8 cellular contexts compared by ENCODE assay signal in genomic region chr17:68019675-68020450, GRCh38. TPM values are rescaled to one million over a fixed set of nuclear protein-coding genes. Genes with fewer than 3 reads are reported as not detected.
DNase-seq lines count a peak whose midpoint lies in the region; ATAC-seq and TF ChIP-seq lines count a peak whose summit lies in the region.

No MANE protein-coding gene starts in this region.

- H2BK20ac ChIP-seq in H9 (ENCODE audit: low read depth, low read length, poor library complexity, severe bottlenecking), result no peak overlapping the region

- no peak overlapping the region for H3K23ac ChIP-seq in H9 (ENCODE audit: insufficient read length, low read depth, low read length)

- H3K27me3 Mint-ChIP-seq in H9 (ENCODE audit: low read depth), result peaks cover 2% of the 10 kb centered on the region; the same call in 1 of the 2 replicates
- H3K27me3 Mint-ChIP-seq in nephron progenitor cell (ENCODE audit: low read depth, poor library complexity), result peaks cover 12% of the 10 kb centered on the region
- peaks cover 4% of the 10 kb centered on the region for H3K27me3 Mint-ChIP-seq in stimulated activated naive CD8-positive, alpha-beta T cell treated with anti-CD3 and anti-CD28 coated beads, Interleukin-15, Interleukin-2, amounts not matched to agents 100 ng/mL and 50 ng/mL, for 24 hours

- no peak overlapping the region for H4K5ac ChIP-seq in H9 (ENCODE audit: insufficient read length, low read depth, low read length)

- no peak overlapping the region for H2AK5ac ChIP-seq in H9 (ENCODE audit: insufficient read length, low read length)

- H3K14ac ChIP-seq in H9 (ENCODE audit: insufficient read depth, low read length), result peak overlapping the region; percentile 87; the same call in 1 of the 2 replicates

- H3K4me3 ChIP-seq in Loucy (ENCODE audit: low read length, poor library complexity, severe bottlenecking), result peak overlapping the region; percentile 96
- peak overlapping the region; percentile 44 for H3K4me3 ChIP-seq in RWPE2 (ENCODE audit: severe bottlenecking)

- H3K9me2 ChIP-seq in Loucy (replicated peaks; ENCODE audit: low read depth, low read length), result no peaks in the 10 kb centered on the region

- H3K27ac Mint-ChIP-seq in H9 (peak overlapping the region; percentile 78 to 98 (median 90)), nephron progenitor cell (peak overlapping the region; percentile 91)
- H3K27ac Mint-ChIP-seq in stimulated activated naive CD8-positive, alpha-beta T cell treated with anti-CD3 and anti-CD28 coated beads, Interleukin-15, Interleukin-2, amounts not matched to agents 100 ng/mL and 50 ng/mL, for 24 hours, result peak overlapping the region; percentile 97

- H3T11ph ChIP-seq in H9 (ENCODE audit: low read length), result no peak overlapping the region

- peak; percentile 93 for ATAC-seq in RWPE2 (ENCODE audit: low read depth)

- H3K4me3 Mint-ChIP-seq in H9, result peak overlapping the region; percentile 78 to 84
- H3K4me3 Mint-ChIP-seq in nephron progenitor cell, result peak overlapping the region; percentile 88
- peak overlapping the region; percentile 91 for H3K4me3 Mint-ChIP-seq in stimulated activated naive CD8-positive, alpha-beta T cell treated with anti-CD3 and anti-CD28 coated beads, Interleukin-15, Interleukin-2, amounts not matched to agents 100 ng/mL and 50 ng/mL, for 24 hours

- H2BK120ac ChIP-seq in H9 (ENCODE audit: low read depth, low read length, poor library complexity, severe bottlenecking), result peak overlapping the region; percentile 57

- peaks cover 9 to 17% of the 10 kb centered on the region in 2 experiments for H3K4me1 Mint-ChIP-seq in H9
- H3K4me1 Mint-ChIP-seq in nephron progenitor cell, result peaks cover 23% of the 10 kb centered on the region
- peaks cover 20% of the 10 kb centered on the region for H3K4me1 Mint-ChIP-seq in stimulated activated naive CD8-positive, alpha-beta T cell treated with anti-CD3 and anti-CD28 coated beads, Interleukin-15, Interleukin-2, amounts not matched to agents 100 ng/mL and 50 ng/mL, for 24 hours (ENCODE audit: low read depth)

- no peaks in the 10 kb centered on the region for H3K36me3 ChIP-seq in Loucy (ENCODE audit: insufficient read depth, low read length)
- no peaks in the 10 kb centered on the region for H3K36me3 ChIP-seq in RWPE2 (ENCODE audit: low read depth)

- H3K4me2 ChIP-seq in H9 (ENCODE audit: insufficient read depth, insufficient read length, low read length), result peak overlapping the region; percentile 88
- H3K4me2 ChIP-seq in Loucy (ENCODE audit: low read depth, low read length, poor library complexity, severe bottlenecking), result peak overlapping the region; percentile 95

- no peak overlapping the region for H2BK12ac ChIP-seq in H9 (ENCODE audit: insufficient read length, low read depth, low read length)

- H2BK5ac ChIP-seq in H9 (ENCODE audit: insufficient read length, low read length), result no peak overlapping the region

- no peak overlapping the region for H4K8ac ChIP-seq in H9 (replicated peaks; ENCODE audit: insufficient read length, low read depth, low read length)

- H3K79me2 ChIP-seq in H9 (ENCODE audit: insufficient read depth, low read length), result 0 out of 2 replicates have a peak, but pooled peaks cover 2% of the 10 kb centered on the region
- H3K79me2 ChIP-seq in Loucy (ENCODE audit: insufficient read depth, low read length), result no peaks in the 10 kb centered on the region

- DNase-seq in GDM1 (lab: John Stamatoyannopoulos, UW), result peak; percentile 95
- peak; percentile 99 for DNase-seq in H9
- peak; percentile 89 for DNase-seq in RWPE2 (ENCODE audit: low spot score)
- peak; percentile 99 for DNase-seq in activated effector memory CD4-positive, alpha-beta T cell treated with anti-CD3 and anti-CD28 coated beads, Interleukin-2, amount 50 U/mL, for 16 hours
- DNase-seq in fibroblast of the conjunctiva (ENCODE audit: low read depth), result peak; percentile 95
- peak; percentile 98 for DNase-seq in nephron progenitor cell

- no peak overlapping the region for H3K56ac ChIP-seq in H9 (ENCODE audit: insufficient read length, low read depth, low read length)

- no peak overlapping the region for H2BK15ac ChIP-seq in H9 (ENCODE audit: low read depth, low read length)

- peaks cover 6% of the 10 kb centered on the region for H3K23me2 ChIP-seq in H9 (ENCODE audit: insufficient read length, low read depth, low read length, poor library complexity, severe bottlenecking)

- H3K9me3 ChIP-seq in H9 (ENCODE audit: control insufficient read depth, low read depth, low read length), result no peaks in the 10 kb centered on the region
- no peaks in the 10 kb centered on the region for H3K9me3 ChIP-seq in Loucy (ENCODE audit: insufficient read depth, low read depth, low read length)
- H3K9me3 ChIP-seq in RWPE2 (ENCODE audit: severe bottlenecking), result no peaks in the 10 kb centered on the region

- no CpG with 5 or more reads among the region's 54 CpGs for WGBS in H9 (ENCODE audit: extremely low coverage, insufficient read length, low lambda C conversion rate)

- H3K79me1 ChIP-seq in H9 (ENCODE audit: insufficient read depth, low read depth, low read length, poor library complexity, severe bottlenecking), result no peaks in the 10 kb centered on the region

- H3K36me3 Mint-ChIP-seq in H9 (ENCODE audit: insufficient read depth in 1 of 3, low read depth in 3 of 3), result no peaks in the 10 kb centered on the region; a peak in 1 of 7 replicates
- H3K36me3 Mint-ChIP-seq in nephron progenitor cell (ENCODE audit: low read depth), result no peaks in the 10 kb centered on the region
- H3K36me3 Mint-ChIP-seq in stimulated activated naive CD8-positive, alpha-beta T cell treated with anti-CD3 and anti-CD28 coated beads, Interleukin-15, Interleukin-2, amounts not matched to agents 100 ng/mL and 50 ng/mL, for 24 hours (ENCODE audit: low read depth), result peaks cover 4% of the 10 kb centered on the region

- H2AFZ ChIP-seq in H9 (ENCODE audit: low read length) (no peak overlapping the region), Loucy (ENCODE audit: low read length) (peak overlapping the region; percentile 95)

- H3K4ac ChIP-seq in H9 (ENCODE audit: low read depth, low read length), result no peak overlapping the region

- no peak overlapping the region for H4K91ac ChIP-seq in H9 (ENCODE audit: insufficient read length, low read depth, low read length)

- peaks cover 0 to 2% of the 10 kb centered on the region in 2 experiments; a peak in 1 of 5 replicates for H3K9me3 Mint-ChIP-seq in H9
- no peaks in the 10 kb centered on the region for H3K9me3 Mint-ChIP-seq in nephron progenitor cell
- H3K9me3 Mint-ChIP-seq in stimulated activated naive CD8-positive, alpha-beta T cell treated with anti-CD3 and anti-CD28 coated beads, Interleukin-15, Interleukin-2, amounts not matched to agents 100 ng/mL and 50 ng/mL, for 24 hours, result no peaks in the 10 kb centered on the region

- peak overlapping the region; percentile 86 for H3K9ac ChIP-seq in H9 (ENCODE audit: extremely low read depth, insufficient read length, low read length)
- H3K9ac ChIP-seq in Loucy (ENCODE audit: low read depth, low read length, poor library complexity, severe bottlenecking), result peak overlapping the region; percentile 96

- H3K27me3 ChIP-seq in H9 (ENCODE audit: insufficient read depth, low read length) (no peaks in the 10 kb centered on the region), Loucy (ENCODE audit: insufficient read depth, low read length, poor library complexity, severe bottlenecking) (no peaks in the 10 kb centered on the region), RWPE2 (ENCODE audit: insufficient read depth, poor library complexity, severe bottlenecking) (no peaks in the 10 kb centered on the region)

- TF ChIP-seq CTCF in H9 (conservative IDR thresholded peaks at IDR 0.05) (peak; percentile 55), Loucy (conservative IDR thresholded peaks at IDR 0.05; ENCODE audit: low read length) (peak; percentile 32), RWPE2 (IDR thresholded peaks at IDR 0.05; ENCODE audit: poor library complexity, severe bottlenecking) (no peak), nephron progenitor cell (IDR thresholded peaks at IDR 0.05) (peak; percentile 39)

- H4K20me1 ChIP-seq in H9 (ENCODE audit: control insufficient read depth, insufficient read depth, insufficient read length) (no peaks in the 10 kb centered on the region), Loucy (ENCODE audit: insufficient read depth, low read length, poor library complexity, severe bottlenecking) (no peaks in the 10 kb centered on the region)

- peak overlapping the region; percentile 73 for H3K27ac ChIP-seq in H9 (ENCODE audit: insufficient read length, low read depth, low read length)
- H3K27ac ChIP-seq in RWPE2 (ENCODE audit: poor library complexity, severe bottlenecking), result peak overlapping the region; percentile 44

- no peaks in the 10 kb centered on the region for H3F3A ChIP-seq in Loucy (ENCODE audit: low read depth)

- peak overlapping the region; percentile 80 for H3K18ac ChIP-seq in H9 (ENCODE audit: insufficient read length, low read depth, low read length)

- H3K4me1 ChIP-seq in H9 (ENCODE audit: insufficient read depth, low read length), result no peaks in the 10 kb centered on the region
- peaks cover 13% of the 10 kb centered on the region for H3K4me1 ChIP-seq in Loucy (ENCODE audit: insufficient read depth, low read length, poor library complexity, severe bottlenecking)
- peaks cover 3% of the 10 kb centered on the region for H3K4me1 ChIP-seq in RWPE2 (ENCODE audit: insufficient read depth, poor library complexity, severe bottlenecking)

RNA-seq across cellular contexts. Expression of gene KPNA2, which starts 15.7 kb away (rescaled TPM):
- 432 and 437 TPM in 2 replicates for total RNA-seq in H9 (2021)

RNA-seq across cellular contexts. Expression of gene C17orf58, which starts 23.6 kb away (rescaled TPM):
- 11.0 and 12.3 TPM in 2 replicates for total RNA-seq in H9 (2021)

Comparison
In these comparisons a context has a peak if more than half of its experiments do, and no peak if none do; other contexts are left out.
1. Peak in every context shown above with its lines: DNase-seq, ATAC-seq, H3K4me3 ChIP-seq and H3K27ac ChIP-seq.